12 cellular contexts compared by ENCODE assay signal in genomic region chr5:178241259-178241658, GRCh38. TPM values are rescaled to one million over a fixed set of nuclear protein-coding genes. Genes with fewer than 3 reads are reported as not detected.
DNase-seq lines count a peak whose midpoint lies in the region; ATAC-seq and TF ChIP-seq lines count a peak whose summit lies in the region.
"Had no signal": no experiment of that assay in that cellular context is flagged by ENCODE, and none has a peak within 500 bp of the region (broad histone marks: within the 10 kb centered on the region; RNA-seq: fewer than 3 reads in every experiment).

No MANE protein-coding gene starts in this region.

- intact Hi-C loops in CD4-positive, alpha-beta T cell (cut with DNase I, micrococcal nuclease): no loop called here

- H3K36me3 Mint-ChIP-seq in CD4-positive, alpha-beta T cell (ENCODE audit: low read depth): no peaks in the 10 kb centered on the region
- H3K36me3 Mint-ChIP-seq in activated naive CD8-positive, alpha-beta T cell treated with anti-CD3 and anti-CD28 coated beads, Interleukin-2, amount 50 U/mL, for 24 hours (ENCODE audit: low read depth): no peaks in the 10 kb centered on the region
- H3K36me3 Mint-ChIP-seq in naive thymus-derived CD8-positive, alpha-beta T cell: no peaks in the 10 kb centered on the region

- CTCF ChIA-PET in CD4-positive, alpha-beta T cell (lab: Charles Lee): no interaction called here

- peak overlapping the region; percentile 31 for H3K4me3 Mint-ChIP-seq in CD4-positive, alpha-beta T cell
- H3K4me3 Mint-ChIP-seq in activated naive CD8-positive, alpha-beta T cell treated with anti-CD3 and anti-CD28 coated beads, Interleukin-2, amount 50 U/mL, for 24 hours: peak overlapping the region; percentile 71
- H3K4me3 Mint-ChIP-seq in naive thymus-derived CD8-positive, alpha-beta T cell: peak overlapping the region; percentile 55 to 89 (median 78)

- peak overlapping the region; percentile 74 for H3K27ac Mint-ChIP-seq in CD4-positive, alpha-beta T cell
- H3K27ac Mint-ChIP-seq in activated naive CD8-positive, alpha-beta T cell treated with anti-CD3 and anti-CD28 coated beads, Interleukin-2, amount 50 U/mL, for 24 hours: peak overlapping the region; percentile 91
- H3K27ac Mint-ChIP-seq in naive thymus-derived CD8-positive, alpha-beta T cell: peak overlapping the region; percentile 84 to 96 (median 92)

- no peak overlapping the region for H3K27ac ChIP-seq in CD4-positive, alpha-beta T cell (ENCODE audit: low read depth, low read length)
- H3K27ac ChIP-seq in HL-60 (replicated peaks) (peak overlapping the region; percentile 51), brain microvascular endothelial cell (no peak overlapping the region)

- no peaks in the 10 kb centered on the region for H3K9me3 Mint-ChIP-seq in CD4-positive, alpha-beta T cell
- H3K9me3 Mint-ChIP-seq in activated naive CD8-positive, alpha-beta T cell treated with anti-CD3 and anti-CD28 coated beads, Interleukin-2, amount 50 U/mL, for 24 hours: no peaks in the 10 kb centered on the region
- no peaks in the 10 kb centered on the region for H3K9me3 Mint-ChIP-seq in naive thymus-derived CD8-positive, alpha-beta T cell

- H3K36me3 ChIP-seq in brain microvascular endothelial cell (replicated peaks): no peaks in the 10 kb centered on the region

- H3K27me3 Mint-ChIP-seq in CD4-positive, alpha-beta T cell: no peaks in the 10 kb centered on the region
- H3K27me3 Mint-ChIP-seq in activated naive CD8-positive, alpha-beta T cell treated with anti-CD3 and anti-CD28 coated beads, Interleukin-2, amount 50 U/mL, for 24 hours: no peaks in the 10 kb centered on the region
- no peaks in the 10 kb centered on the region for H3K27me3 Mint-ChIP-seq in naive thymus-derived CD8-positive, alpha-beta T cell

- POLR2A ChIA-PET in CD4-positive, alpha-beta T cell (lab: Charles Lee): interaction anchor here (1.4 to 4.3 kb wide), 2 partner anchors 9 to 37 kb away, joined by 5 to 19 read pairs; partner anchors contain the start of genes HNRNPAB and PHYKPL
- POLR2A ChIA-PET in naive thymus-derived CD8-positive, alpha-beta T cell (lab: Charles Lee): interaction anchor here (0.8 to 1.2 kb wide), 3 partner anchors 8 to 37 kb away, joined by 3 to 7 read pairs (median 5); partner anchors contain the start of genes HNRNPAB and PHYKPL

- H3K27me3 ChIP-seq in CD4-positive, alpha-beta T cell (ENCODE audit: control insufficient read depth, insufficient read depth, low read length): no peaks in the 10 kb centered on the region
- H3K27me3 ChIP-seq in HL-60 (ENCODE audit: insufficient read depth, poor library complexity, severe bottlenecking): no peaks in the 10 kb centered on the region
- no peaks in the 10 kb centered on the region for H3K27me3 ChIP-seq in brain microvascular endothelial cell (replicated peaks)

- no peak overlapping the region for H3K4me3 ChIP-seq in HL-60 (replicated peaks; ENCODE audit: insufficient read depth, low read length)
- no peak overlapping the region for H3K4me3 ChIP-seq in brain microvascular endothelial cell (ENCODE audit: low read depth, low read length)

- no peak for TF ChIP-seq CTCF in CD4-positive, alpha-beta T cell (IDR thresholded peaks at IDR 0.05)
- TF ChIP-seq CTCF in HL-60 (IDR thresholded peaks at IDR 0.05; ENCODE audit: insufficient read depth, low read length) (no peak), brain microvascular endothelial cell (IDR thresholded peaks at IDR 0.05; ENCODE audit: low read depth, low read length, missing control alignments) (no peak)

- no peak for ATAC-seq in CD4-positive, alpha-beta T cell (ENCODE audit: poor library complexity)
- peak; percentile 52 for ATAC-seq in activated naive CD8-positive, alpha-beta T cell treated with anti-CD3 and anti-CD28 coated beads, Interleukin-2, amount 50 U/mL, for 24 hours
- peak; percentile 36 to 42 for ATAC-seq in naive thymus-derived CD8-positive, alpha-beta T cell
- ATAC-seq in HG03095 (IDR thresholded peaks at IDR 0.05; ENCODE audit: unreplicated experiment): no peak

- H3K4me1 Mint-ChIP-seq in CD4-positive, alpha-beta T cell (ENCODE audit: low read depth): peaks cover 30% of the 10 kb centered on the region
- H3K4me1 Mint-ChIP-seq in activated naive CD8-positive, alpha-beta T cell treated with anti-CD3 and anti-CD28 coated beads, Interleukin-2, amount 50 U/mL, for 24 hours: peaks cover 53% of the 10 kb centered on the region
- H3K4me1 Mint-ChIP-seq in naive thymus-derived CD8-positive, alpha-beta T cell: peaks cover 24 to 71% (median 64%) of the 10 kb centered on the region in 4 donors

- no peak for DNase-seq in CD4-positive, alpha-beta T cell
- peak in 1 of 2 experiments; percentile 40 for DNase-seq in HL-60 (ENCODE audit: low read depth in 1 of 2, low spot score in 1 of 2)
- DNase-seq in activated naive CD8-positive, alpha-beta T cell treated with anti-CD3 and anti-CD28 coated beads, Interleukin-2, amount 50 U/mL, for 24 hours: no peak
- DNase-seq in naive thymus-derived CD8-positive, alpha-beta T cell: peak in 3 of 10 donors; percentile 20 to 61 (median 26)
- no peak for DNase-seq in NCI-H2196 (lab: John Stamatoyannopoulos, UW; ENCODE audit: unreplicated experiment)
- no peak for DNase-seq in D341Med (ENCODE audit: low spot score)
- DNase-seq in brain microvascular endothelial cell: no peak
- DNase-seq: NK-92 treated with Interleukin-12 subunit alpha and Interleukin-12 subunit beta, amount 100 ng/mL, for 24 hours; stimulated activated CD4-positive, alpha-beta T cell treated with anti-CD3 and anti-CD28 coated beads, Interleukin-1b, Interleukin-23, amount 100 ng/mL, for 48 hours had no signal

- no peaks in the 10 kb centered on the region for H3K9me3 ChIP-seq in CD4-positive, alpha-beta T cell (ENCODE audit: control insufficient read depth, low read length)

- in situ Hi-C loops in brain microvascular endothelial cell (cut with HindIII; ENCODE audit: low pct_ligation_motif_present, low sequenced_read_pairs): no loop called here

RNA-seq across cellular contexts. Expression of gene PHYKPL, which starts 8.7 kb away (rescaled TPM):
- total RNA-seq in CD4-positive, alpha-beta T cell: 10 to 100 TPM; 90.9 to 92.8 TPM
- 100 to 1,000 TPM; 209 to 229 TPM for total RNA-seq in naive thymus-derived CD8-positive, alpha-beta T cell
- polyA plus RNA-seq in naive thymus-derived CD8-positive, alpha-beta T cell: 10 to 100 TPM; 41.1 to 51.8 (median 49.7) TPM

RNA-seq across cellular contexts. Expression of gene HNRNPAB, which starts 36.9 kb away (rescaled TPM):
- total RNA-seq in CD4-positive, alpha-beta T cell: 10 to 100 TPM; 63.6 to 68.9 TPM
- 10 to 100 TPM; 79.3 to 82.5 TPM for total RNA-seq in naive thymus-derived CD8-positive, alpha-beta T cell
- polyA plus RNA-seq in naive thymus-derived CD8-positive, alpha-beta T cell: 10 to 100 TPM; 43.6 to 74.9 (median 61.2) TPM

RNA-seq across cellular contexts. Expression of gene GMCL2, which starts 54.1 kb away (rescaled TPM):
- not detected for total RNA-seq in CD4-positive, alpha-beta T cell
- under 1 TPM in 1 of 2 experiments, not detected in 1; 0.14 TPM for total RNA-seq in naive thymus-derived CD8-positive, alpha-beta T cell
- not detected for polyA plus RNA-seq in naive thymus-derived CD8-positive, alpha-beta T cell
- total RNA-seq: mononuclear cell, ureter had no signal

Comparison
In these comparisons a context has a peak if more than half of its experiments do, and no peak if none do; other contexts are left out.
1. ATAC-seq: peak in activated naive CD8-positive, alpha-beta T cell treated with anti-CD3 and anti-CD28 coated beads, Interleukin-2, amount 50 U/mL, for 24 hours (single experiment) and naive thymus-derived CD8-positive, alpha-beta T cell (2 of 2); none in CD4-positive, alpha-beta T cell (single experiment) and HG03095 (single experiment).
2. Peak in every context shown above with its lines, with median percentiles within 50 percentile points of each other: H3K27ac Mint-ChIP-seq and H3K4me3 Mint-ChIP-seq.